ENCODE assay signal across 20 cellular contexts in genomic region chr3:149653136-149653535, GRCh38. TPM values are rescaled to one million over a fixed set of nuclear protein-coding genes. Genes with fewer than 3 reads are reported as not detected.
DNase-seq lines count a peak whose midpoint lies in the region; ATAC-seq and TF ChIP-seq lines count a peak whose summit lies in the region.
"Had no signal": no experiment of that assay in that cellular context is flagged by ENCODE, and none has a peak within 500 bp of the region (broad histone marks: within the 10 kb centered on the region; RNA-seq: fewer than 3 reads in every experiment).

No MANE protein-coding gene starts in this region.

- H3K4me2 ChIP-seq in GM23338: no peak overlapping the region
- peak overlapping the region; percentile 84 for H3K4me2 ChIP-seq in skeletal muscle satellite cell (ENCODE audit: low read length)

- ATAC-seq in GM23338 (no peak), HG03439 (IDR thresholded peaks at IDR 0.05; ENCODE audit: unreplicated experiment) (no peak)
- ATAC-seq in activated CD8-positive, alpha-beta T cell treated with anti-CD3 and anti-CD28 coated beads for 36 hours: no peak
- ATAC-seq: naive thymus-derived CD4-positive, alpha-beta T cell; T-cell had no signal

- peaks cover 7% of the 10 kb centered on the region; the same call in 1 of the 2 replicates for H3K27me3 ChIP-seq in GM23338 (ENCODE audit: insufficient read depth)
- no peaks in the 10 kb centered on the region for H3K27me3 ChIP-seq in skeletal muscle satellite cell (ENCODE audit: control insufficient read depth, insufficient read depth, low read length)

- H3K79me2 ChIP-seq in GM23338 (replicated peaks; ENCODE audit: insufficient read depth): peaks cover 91% of the 10 kb centered on the region

- peaks cover 42% of the 10 kb centered on the region for H3K4me1 Mint-ChIP-seq in GM23338
- peaks cover 5% of the 10 kb centered on the region for H3K4me1 Mint-ChIP-seq in activated CD8-positive, alpha-beta T cell treated with anti-CD3 and anti-CD28 coated beads for 36 hours (ENCODE audit: low read depth)

- H3K9me2 ChIP-seq in GM23338 (ENCODE audit: insufficient read depth): no peaks in the 10 kb centered on the region

- CTCF ChIA-PET in activated CD8-positive, alpha-beta T cell treated with anti-CD3 and anti-CD28 coated beads for 36 hours (lab: Charles Lee): interaction anchor here (1.5 kb wide), 1 partner anchor 119 kb away, joined by 6 read pairs; no protein-coding TSS in a partner anchor

- DNase-seq in GM23338 (ENCODE audit: low spot score) (no peak), astrocyte of the cerebellum (ENCODE audit: low read depth) (no peak), fibroblast of pulmonary artery (ENCODE audit: low read depth) (no peak), Ammon's horn (ENCODE audit: low spot score) (no peak), pons (ENCODE audit: low spot score) (no peak)
- no peak for DNase-seq in activated CD8-positive, alpha-beta T cell treated with anti-CD3 and anti-CD28 coated beads for 36 hours
- DNase-seq: activated gamma-delta T cell; DND-41; effector CD4-positive, alpha-beta T cell; hypothalamus; islet precursor cell; Kasumi-1; naive thymus-derived CD4-positive, alpha-beta T cell; NCI-H1105 treated with DMSO at 0.1 percent for 48 hours; NCI-H2107; NCI-H524; T-cell had no signal

- H3K9me3 Mint-ChIP-seq in GM23338: no peaks in the 10 kb centered on the region
- no peaks in the 10 kb centered on the region for H3K9me3 Mint-ChIP-seq in activated CD8-positive, alpha-beta T cell treated with anti-CD3 and anti-CD28 coated beads for 36 hours
- H3K9me3 Mint-ChIP-seq: memory B cell, T-cell had no signal

- no peak overlapping the region for H2AFZ ChIP-seq in GM23338

- H3K4me3 ChIP-seq in GM23338 (no peak overlapping the region), astrocyte of the cerebellum (ENCODE audit: low read depth, low read length) (peak overlapping the region; percentile 83), fibroblast of pulmonary artery (replicated peaks; ENCODE audit: low read depth, low read length) (peak overlapping the region; percentile 98), skeletal muscle satellite cell (ENCODE audit: low read length) (no peak overlapping the region)

- no peaks in the 10 kb centered on the region for H3F3A ChIP-seq in GM23338 (replicated peaks; ENCODE audit: low read depth)

- no peak overlapping the region for H3K4me3 Mint-ChIP-seq in GM23338
- no peak overlapping the region for H3K4me3 Mint-ChIP-seq in activated CD8-positive, alpha-beta T cell treated with anti-CD3 and anti-CD28 coated beads for 36 hours
- H3K4me3 Mint-ChIP-seq: memory B cell; naive thymus-derived CD4-positive, alpha-beta T cell; T-cell had no signal

- no peak overlapping the region for H3K9ac ChIP-seq in skeletal muscle satellite cell (ENCODE audit: low read depth, low read length)

- H3K36me3 ChIP-seq in GM23338 (ENCODE audit: insufficient read depth) (peaks cover 14% of the 10 kb centered on the region; the same call in 1 of the 2 replicates), skeletal muscle satellite cell (ENCODE audit: insufficient read depth, low read length) (peaks cover 59% of the 10 kb centered on the region)

- peaks cover 25% of the 10 kb centered on the region for H3K4me1 ChIP-seq in GM23338 (ENCODE audit: insufficient read depth)
- peaks cover 38% of the 10 kb centered on the region for H3K4me1 ChIP-seq in skeletal muscle satellite cell (ENCODE audit: control insufficient read depth, insufficient read depth, low read length)

- 0 out of 2 replicates have a peak overlapping the region, but pooled peaks have one; percentile 78 for H3K27ac Mint-ChIP-seq in GM23338
- no peak overlapping the region for H3K27ac Mint-ChIP-seq in activated CD8-positive, alpha-beta T cell treated with anti-CD3 and anti-CD28 coated beads for 36 hours
- H3K27ac Mint-ChIP-seq: memory B cell; naive thymus-derived CD4-positive, alpha-beta T cell; T-cell had no signal

- POLR2A ChIA-PET in activated CD8-positive, alpha-beta T cell treated with anti-CD3 and anti-CD28 coated beads for 36 hours (lab: Charles Lee): no interaction called here

- TF ChIP-seq CTCF in GM23338 (conservative IDR thresholded peaks at IDR 0.05; ENCODE audit: low read depth in 2 of 2): no peak
- no peak for TF ChIP-seq CTCF in astrocyte of the cerebellum (IDR thresholded peaks at IDR 0.05; ENCODE audit: low read depth, low read length, missing control alignments)
- TF ChIP-seq CTCF in fibroblast of pulmonary artery (IDR thresholded peaks at IDR 0.05; ENCODE audit: low read length, missing control alignments): no peak
- TF ChIP-seq CTCF in activated CD8-positive, alpha-beta T cell treated with anti-CD3 and anti-CD28 coated beads for 36 hours (IDR thresholded peaks at IDR 0.05): no peak

- H3K27me3 Mint-ChIP-seq in GM23338 (ENCODE audit: insufficient read depth, low read depth, poor library complexity): peaks cover 12% of the 10 kb centered on the region
- peaks cover 39% of the 10 kb centered on the region for H3K27me3 Mint-ChIP-seq in activated CD8-positive, alpha-beta T cell treated with anti-CD3 and anti-CD28 coated beads for 36 hours

- H3K36me3 Mint-ChIP-seq in GM23338 (ENCODE audit: low read depth): peaks cover 59% of the 10 kb centered on the region
- H3K36me3 Mint-ChIP-seq in activated CD8-positive, alpha-beta T cell treated with anti-CD3 and anti-CD28 coated beads for 36 hours (ENCODE audit: low read depth): no peaks in the 10 kb centered on the region
- H3K36me3 Mint-ChIP-seq: memory B cell, T-cell had no signal

- no peak overlapping the region for H3K27ac ChIP-seq in GM23338 (ENCODE audit: low read depth)

- peaks cover 19% of the 10 kb centered on the region; the same call in 1 of the 2 replicates for H4K20me1 ChIP-seq in GM23338 (replicated peaks; ENCODE audit: insufficient read depth)

- in situ Hi-C loops in astrocyte of the cerebellum (cut with HindIII; ENCODE audit: low sequenced_read_pairs): no loop called here

- intact Hi-C loops in activated CD8-positive, alpha-beta T cell treated with anti-CD3 and anti-CD28 coated beads for 36 hours (cut with micrococcal nuclease): no loop called here

- H3K9me3 ChIP-seq in skeletal muscle satellite cell (replicated peaks; ENCODE audit: low read length): no peaks in the 10 kb centered on the region

TF ChIP-seq in GM23338, 12 proteins besides CTCF, POLR2A, EP300 and RAD21 (continues in another document):
- TF ChIP-seq CREB1 (CRISPR knock-in tag; IDR thresholded peaks at IDR 0.05; ENCODE audit: low read depth): no peak
- no peak for TF ChIP-seq ZNF114 (CRISPR knock-in tag; IDR thresholded peaks at IDR 0.05)
- no peak for TF ChIP-seq ZNF331 (CRISPR knock-in tag; IDR thresholded peaks at IDR 0.05; ENCODE audit: low read depth)
- no peak for TF ChIP-seq REST (IDR thresholded peaks at IDR 0.05; ENCODE audit: unreplicated experiment)
- no peak for TF ChIP-seq EZH2phosphoT487 (IDR thresholded peaks at IDR 0.05; ENCODE audit: unreplicated experiment)
- no peak for TF ChIP-seq EZH2 (IDR thresholded peaks at IDR 0.05; ENCODE audit: low read depth, unreplicated experiment)
- no peak for TF ChIP-seq NANOG (IDR thresholded peaks at IDR 0.05; ENCODE audit: borderline replicate concordance)
- no peak for TF ChIP-seq POLR2AphosphoS5 (IDR thresholded peaks at IDR 0.05; ENCODE audit: low read depth)
- TF ChIP-seq, protein P1, sequence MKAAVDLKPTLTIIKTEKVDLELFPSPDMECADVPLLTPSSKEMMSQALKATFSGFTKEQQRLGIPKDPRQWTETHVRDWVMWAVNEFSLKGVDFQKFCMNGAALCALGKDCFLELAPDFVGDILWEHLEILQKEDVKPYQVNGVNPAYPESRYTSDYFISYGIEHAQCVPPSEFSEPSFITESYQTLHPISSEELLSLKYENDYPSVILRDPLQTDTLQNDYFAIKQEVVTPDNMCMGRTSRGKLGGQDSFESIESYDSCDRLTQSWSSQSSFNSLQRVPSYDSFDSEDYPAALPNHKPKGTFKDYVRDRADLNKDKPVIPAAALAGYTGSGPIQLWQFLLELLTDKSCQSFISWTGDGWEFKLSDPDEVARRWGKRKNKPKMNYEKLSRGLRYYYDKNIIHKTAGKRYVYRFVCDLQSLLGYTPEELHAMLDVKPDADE (IDR thresholded peaks at IDR 0.05): no peak
- TF ChIP-seq JUNB (IDR thresholded peaks at IDR 0.05; ENCODE audit: unreplicated experiment): no peak

RNA-seq across cellular contexts. Expression of gene WWTR1, which starts 4.7 kb away (rescaled TPM):
- 26.2 and 31.1 TPM in 2 replicates for total RNA-seq in GM23338 (2014; rRNA removed; shearing (Covaris generic))
- polyA plus RNA-seq in GM23338 (2016; fragmentation: Nextera tagmentation; extraction: Ambion mirVana): 21.0 and 25.1 TPM in 2 replicates
- 64.1 and 99.2 TPM in 2 replicates for total RNA-seq in skeletal muscle satellite cell (2012; rRNA removed)
- total RNA-seq in activated CD8-positive, alpha-beta T cell treated with anti-CD3 and anti-CD28 coated beads for 36 hours: under 1 TPM; 0.40 to 0.63 TPM

Comparison
In these comparisons a context has a peak if more than half of its experiments do, and no peak if none do; other contexts are left out.
1. H3K4me3 ChIP-seq: peak in astrocyte of the cerebellum (single experiment) and fibroblast of pulmonary artery (single experiment); none in GM23338 (single experiment) and skeletal muscle satellite cell (single experiment).
2. RNA of gene WWTR1, which starts 4.7 kb away (total RNA-seq): 26.2 to 31.1 TPM in GM23338; 0.40 to 0.63 TPM in activated CD8-positive, alpha-beta T cell treated with anti-CD3 and anti-CD28 coated beads for 36 hours; every median in the first group is over 10 times any median in the second.